Comparison of ENCODE assay signal across 10 cellular contexts in genomic region chr5:128216860-128217531, GRCh38.
DNase-seq lines count a peak whose midpoint lies in the region; ATAC-seq and TF ChIP-seq lines count a peak whose summit lies in the region.
"Had no signal": no experiment of that assay in that cellular context is flagged by ENCODE, and none has a peak within 500 bp of the region (broad histone marks: within the 10 kb centered on the region; RNA-seq: fewer than 3 reads in every experiment).

No MANE protein-coding gene starts in this region.

- H3K4me1 ChIP-seq in heart right ventricle = peaks cover 0 to 13% (median 6%) of the 10 kb centered on the region in 9 donors
- H3K4me1 ChIP-seq in smooth muscle cell (ENCODE audit: low read depth) = no peaks in the 10 kb centered on the region
- no peaks in the 10 kb centered on the region for H3K4me1 ChIP-seq in vagina
- H3K4me1 ChIP-seq: transverse colon had no signal

- 42 to 51% methylated on average over 15 of the region's 15 CpGs for WGBS in heart right ventricle, 2 donors
- 53% methylated on average over 15 of the region's 15 CpGs for WGBS in smooth muscle cell (ENCODE audit: low lambda C conversion rate)

- H3K4me2 ChIP-seq in smooth muscle cell = peak overlapping the region; percentile 25

- no peaks in the 10 kb centered on the region for H3K27me3 ChIP-seq in heart right ventricle
- H3K27me3 ChIP-seq in smooth muscle cell (ENCODE audit: low read depth) = no peaks in the 10 kb centered on the region
- no peaks in the 10 kb centered on the region for H3K27me3 ChIP-seq in vagina
- H3K27me3 ChIP-seq: transverse colon had no signal

- H3K27ac ChIP-seq in heart right ventricle = peak overlapping the region in 8 of 10 donors; percentile 28 to 73 (median 52)
- H3K27ac ChIP-seq in smooth muscle cell (ENCODE audit: low read depth) = peak overlapping the region; percentile 30
- no peak overlapping the region for H3K27ac ChIP-seq in vagina
- H3K27ac ChIP-seq: transverse colon had no signal

- ATAC-seq in heart right ventricle = peak; percentile 66 to 94 (median 85)
- ATAC-seq in HG03175 (IDR thresholded peaks at IDR 0.05; ENCODE audit: unreplicated experiment) = no peak
- ATAC-seq in GM21360 (IDR thresholded peaks at IDR 0.05; ENCODE audit: unreplicated experiment) = no peak

- H3K4me3 ChIP-seq in heart right ventricle (no peak overlapping the region), smooth muscle cell (no peak overlapping the region), vagina (no peak overlapping the region)
- H3K4me3 ChIP-seq: transverse colon had no signal

- TF ChIP-seq POLR2A in vagina (IDR thresholded peaks at IDR 0.05) = no peak

- H4K20me1 ChIP-seq in smooth muscle cell (ENCODE audit: low read depth) = no peaks in the 10 kb centered on the region

- no peaks in the 10 kb centered on the region for H3K9me3 ChIP-seq in heart right ventricle
- H3K9me3 ChIP-seq in smooth muscle cell (replicated peaks; ENCODE audit: low read depth) = no peaks in the 10 kb centered on the region
- H3K9me3 ChIP-seq in vagina = no peaks in the 10 kb centered on the region
- H3K9me3 ChIP-seq: transverse colon had no signal

- no peaks in the 10 kb centered on the region for H3F3A ChIP-seq in smooth muscle cell (ENCODE audit: low read depth)

- H2AFZ ChIP-seq in smooth muscle cell (ENCODE audit: low read depth) = no peak overlapping the region

- intact Hi-C loops in heart right ventricle (cut with DNase I) = loop anchor here in 5 of 10 donors (5.0 to 10.0 kb wide), 8 partner anchors 280 to 1548 kb away; no protein-coding TSS in a partner anchor
- intact Hi-C loops in vagina (cut with DNase I) = loop anchor here (10.0 kb wide), 1 partner anchor 288 kb away; no protein-coding TSS in a partner anchor

- no peak for TF ChIP-seq CTCF in heart right ventricle (IDR thresholded peaks at IDR 0.05)
- TF ChIP-seq CTCF in smooth muscle cell (IDR thresholded peaks at IDR 0.05; ENCODE audit: borderline replicate concordance, insufficient read depth, poor library complexity, severe bottlenecking) = no peak
- TF ChIP-seq CTCF in vagina (IDR thresholded peaks at IDR 0.05) = no peak

- DNase-seq in HCEC 1CT = peak; percentile 53
- peak in 41 of 58 donors; percentile 2 to 83 (median 36) for DNase-seq in anterior cingulate cortex (lab: John Stamatoyannopoulos, UW)
- DNase-seq in heart right ventricle = peak; percentile 24 to 37
- DNase-seq in smooth muscle cell (lab: John Stamatoyannopoulos, UW; ENCODE audit: unreplicated experiment) = peak; percentile 4
- no peak for DNase-seq in vagina (ENCODE audit: extremely low spot score in 2 of 2)
- no peak for DNase-seq in SHP77 treated with DMSO at 0.1 percent for 48 hours (lab: John Stamatoyannopoulos, UW)
- DNase-seq: DMS 273 treated with DMSO at 0.1 percent for 48 hours, transverse colon had no signal

- H3K79me2 ChIP-seq in smooth muscle cell (ENCODE audit: low read depth) = no peaks in the 10 kb centered on the region

- no peak overlapping the region for H3K9ac ChIP-seq in smooth muscle cell (ENCODE audit: low read depth)

- no peaks in the 10 kb centered on the region for H3K36me3 ChIP-seq in heart right ventricle
- no peaks in the 10 kb centered on the region for H3K36me3 ChIP-seq in smooth muscle cell (ENCODE audit: low read depth)
- H3K36me3 ChIP-seq in vagina = no peaks in the 10 kb centered on the region
- H3K36me3 ChIP-seq: transverse colon had no signal

Comparison
In these comparisons a context has a peak if more than half of its experiments do, and no peak if none do; other contexts are left out.
1. DNase-seq: peak in HCEC 1CT (single experiment), anterior cingulate cortex (41 of 58), heart right ventricle (2 of 2) and smooth muscle cell (single experiment); none in vagina (0 of 2) and SHP77 treated with DMSO at 0.1 percent for 48 hours (single experiment).
2. ATAC-seq: peak in heart right ventricle (8 of 8); none in HG03175 (single experiment) and GM21360 (single experiment).